In genomic region chr17:3913531-3914318, GRCh38 we compare ENCODE assay signal across 1 cellular context.
TF ChIP-seq lines count a peak whose summit lies in the region.

No MANE protein-coding gene starts in this region.

TF ChIP-seq in WTC11, 78 proteins besides CTCF, POLR2A, EP300 and RAD21:
- TF ChIP-seq AR (CRISPR knock-in tag; IDR thresholded peaks at IDR 0.05) (no peak), FOXK1 (CRISPR knock-in tag; IDR thresholded peaks at IDR 0.05) (no peak), ESRRA (CRISPR knock-in tag; IDR thresholded peaks at IDR 0.05; ENCODE audit: borderline replicate concordance) (0 out of 2 replicates have a peak, but pooled peaks have one; percentile 42), SMAD3 (CRISPR knock-in tag; IDR thresholded peaks at IDR 0.05; ENCODE audit: borderline replicate concordance) (no peak), ZNF121 (CRISPR knock-in tag; IDR thresholded peaks at IDR 0.05) (peak; percentile 99), ETV6 (CRISPR knock-in tag; IDR thresholded peaks at IDR 0.05) (no peak)
